23 cellular contexts compared by ENCODE assay signal in genomic region chr20:61464634-61465033, GRCh38.
"Had no signal": no experiment of that assay in that cellular context is flagged by ENCODE, and none has a peak within 500 bp of the region (broad histone marks: within the 10 kb centered on the region; RNA-seq: fewer than 3 reads in every experiment).

No MANE protein-coding gene starts in this region.

- DNase-seq: dermis blood vessel endothelial cell; effector memory CD4-positive, alpha-beta T cell; foreskin keratinocyte; heart left ventricle; left ventricle myocardium superior; lower lobe of right lung; natural killer cell; right cardiac atrium; sigmoid colon; stimulated activated CD4-positive, alpha-beta T cell treated with anti-CD3 and anti-CD28 coated beads, Interleukin-2, amount 100 ng/mL, for 24 hours; stimulated activated CD4-positive, alpha-beta T cell treated with anti-CD3 and anti-CD28 coated beads, Interleukin-4, amount 100 ng/mL, for 24 hours; stimulated activated naive CD8-positive, alpha-beta T cell treated with anti-CD3 and anti-CD28 coated beads, Interleukin-15, Interleukin-2, amounts not matched to agents 100 U/mL and 50 U/mL, for 24 hours; transverse colon; upper lobe of right lung; uterus had no signal

- H3K4me3 ChIP-seq: coronary artery, esophagus muscularis mucosa, gastroesophageal sphincter, heart left ventricle, lower lobe of right lung, prostate gland, sigmoid colon, suprapubic skin, transverse colon, upper lobe of right lung, uterus had no signal

- H3K36me3 ChIP-seq: esophagus muscularis mucosa, gastroesophageal sphincter, heart left ventricle, lower lobe of right lung, neutrophil, prostate gland, sigmoid colon, suprapubic skin, transverse colon, upper lobe of right lung, uterus had no signal

- ATAC-seq: foreskin keratinocyte; gastroesophageal sphincter; heart left ventricle; left ventricle myocardium superior; lower lobe of right lung; natural killer cell; right cardiac atrium; stimulated activated memory B cell treated with anti-CD40 and anti-IgM and Interleukin-4, amounts not matched to agents 10 μg/mL and 1 μg/mL and 100 μg/mL, for 72 hours; stimulated activated naive CD8-positive, alpha-beta T cell treated with anti-CD3 and anti-CD28 coated beads, Interleukin-15, Interleukin-2, amounts not matched to agents 100 U/mL and 50 U/mL, for 24 hours; upper lobe of right lung had no signal

- H3K4me1 ChIP-seq: esophagus muscularis mucosa, foreskin keratinocyte, gastroesophageal sphincter, heart left ventricle, lower lobe of right lung, parathyroid adenoma, prostate gland, sigmoid colon, suprapubic skin, transverse colon, upper lobe of right lung, uterus had no signal

- H3K9me3 ChIP-seq: lower lobe of right lung, neutrophil, prostate gland, suprapubic skin, transverse colon, upper lobe of right lung, uterus had no signal

- H3K27ac ChIP-seq: coronary artery, esophagus muscularis mucosa, foreskin keratinocyte, gastroesophageal sphincter, heart left ventricle, lower lobe of right lung, neutrophil, parathyroid adenoma, prostate gland, sigmoid colon, suprapubic skin, transverse colon, upper lobe of right lung, uterus had no signal
